Comparison of ENCODE assay signal across 9 cellular contexts in the genomic region with DNA sequence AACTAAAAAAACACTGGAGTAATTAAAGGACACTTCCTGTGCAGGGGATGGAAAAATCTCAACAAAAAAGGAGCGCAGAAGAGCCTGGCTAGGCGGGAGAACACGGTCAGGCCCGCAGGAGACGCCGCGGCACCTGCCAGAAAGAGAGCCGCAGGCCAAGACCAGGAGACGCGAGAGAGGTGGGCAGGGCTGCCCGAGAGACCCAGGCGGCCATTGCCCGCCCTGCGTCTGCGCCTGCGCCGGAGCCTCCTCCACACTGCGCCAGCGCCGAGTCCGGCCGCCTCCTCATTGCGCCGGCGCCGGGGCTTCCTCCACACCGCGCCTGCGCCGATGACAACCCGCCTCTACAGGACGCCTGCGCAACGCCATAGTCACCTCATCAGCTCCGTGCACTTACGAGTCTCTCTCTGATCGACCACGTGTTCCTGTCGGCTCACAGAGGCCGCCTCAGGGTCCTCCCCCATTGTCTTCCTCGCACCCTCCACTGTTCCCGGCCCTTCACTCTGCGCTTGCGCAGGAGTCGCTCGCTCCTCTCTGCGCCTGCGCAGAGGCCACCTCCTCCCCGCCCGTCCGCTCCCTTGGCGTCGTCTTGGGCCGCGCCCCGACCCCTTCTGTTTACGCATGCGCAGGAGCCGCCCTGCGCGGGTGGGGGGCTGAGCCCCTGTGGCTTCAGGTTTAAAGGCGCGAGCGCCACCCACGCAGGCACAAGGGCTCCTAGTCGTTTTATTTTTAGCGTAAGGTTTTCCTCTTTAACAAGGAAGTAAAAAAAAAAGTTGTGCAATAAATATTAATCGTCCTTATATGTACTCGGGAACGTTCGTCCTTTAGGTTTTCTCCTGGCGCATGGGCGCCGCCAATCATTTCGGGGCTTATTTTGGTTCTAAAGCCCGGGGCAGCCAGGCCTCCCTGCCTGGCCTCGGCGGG. TPM values are rescaled to one million over a fixed set of nuclear protein-coding genes. Genes with fewer than 3 reads are reported as not detected.
DNase-seq lines count a peak whose midpoint lies in the region; ATAC-seq, FAIRE-seq and TF ChIP-seq lines count a peak whose summit lies in the region.
"Had no signal": no experiment of that assay in that cellular context is flagged by ENCODE, and none has a peak within 500 bp of the region (broad histone marks: within the 10 kb centered on the region; RNA-seq: fewer than 3 reads in every experiment).

No MANE protein-coding gene starts in this region.

- intact Hi-C loops in body of pancreas (cut with DNase I) (no loop called here), sciatic nerve (cut with DNase I) (no loop called here)

- H3K4me3 ChIP-seq in body of pancreas = no peak overlapping the region

- H3K4me1 ChIP-seq in body of pancreas = peaks cover 36% of the 10 kb centered on the region

- TF ChIP-seq POLR2A in body of pancreas (IDR thresholded peaks at IDR 0.05) = peak; percentile 64 to 95 (median 93)

- no peaks in the 10 kb centered on the region for H3K36me3 ChIP-seq in body of pancreas (replicated peaks in 1 of 2; ENCODE audit: insufficient read depth in 1 of 2, low read depth in 2 of 2)

- 1% methylated on average over 53 to 78 of the region's 78 CpGs for WGBS in body of pancreas, 2 donors

- TF ChIP-seq CTCF in 22Rv1 (IDR thresholded peaks at IDR 0.05) = no peak
- peak in 2 of 7 experiments; percentile 18 to 30 for TF ChIP-seq CTCF in body of pancreas (IDR thresholded peaks at IDR 0.05)

- ATAC-seq in GM18519 (IDR thresholded peaks at IDR 0.05; ENCODE audit: low FRiP score, unreplicated experiment) (peak; percentile 90), HG03045 (IDR thresholded peaks at IDR 0.05; ENCODE audit: unreplicated experiment) (peak; percentile 95), body of pancreas (peak; percentile 95), sciatic nerve (peak; percentile 99)

- H3K27ac ChIP-seq in 22Rv1 (peak overlapping the region; percentile 89), body of pancreas (peak overlapping the region; percentile 86 to 99 (median 93))

- no peaks in the 10 kb centered on the region for H3K9me3 ChIP-seq in body of pancreas

- peak; percentile 37 for FAIRE-seq in TTC549 (lab: Jason Lieb, UNC)

- no peaks in the 10 kb centered on the region for H3K27me3 ChIP-seq in body of pancreas

- peak; percentile 96 for DNase-seq in NCI-H2081 treated with DMSO at 0.1 percent for 48 hours (lab: John Stamatoyannopoulos, UW)
- DNase-seq in body of pancreas = peak; percentile 98 to 99 (median 98)
- peak; percentile 92 for DNase-seq in iPS DF 19.7 (ENCODE audit: low read depth, low spot score)
- DNase-seq in sciatic nerve (ENCODE audit: low spot score) = peak; percentile 98
- DNase-seq: DND-41 had no signal

RNA-seq across cellular contexts. Expression of gene FAM20C, which starts 43.2 kb away (rescaled TPM):
- total RNA-seq in body of pancreas = 10 to 100 TPM; 12.7 to 26.0 TPM
- 57.0 TPM for total RNA-seq in sciatic nerve
